8 cellular contexts compared by ENCODE assay signal in the genomic region with DNA sequence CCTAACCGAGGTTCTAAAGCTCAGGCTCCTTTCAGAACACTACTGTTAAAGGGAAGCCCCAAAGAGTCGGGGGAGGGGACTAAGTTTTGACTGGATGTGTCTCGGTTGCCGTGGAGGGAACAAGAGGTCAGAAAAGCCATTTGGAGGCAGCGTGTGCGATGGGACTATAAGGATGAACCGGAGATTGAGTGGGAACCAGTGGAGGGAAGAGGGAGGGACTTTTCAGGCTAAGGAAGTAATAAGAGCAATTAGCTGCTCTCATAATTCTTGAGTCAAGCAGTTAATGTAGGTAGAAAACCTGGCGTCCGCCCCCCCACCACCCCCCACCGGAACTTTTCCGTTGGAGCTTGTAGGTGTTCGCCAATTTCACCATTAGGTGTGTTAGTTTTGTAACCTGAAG. TPM values are rescaled to one million over a fixed set of nuclear protein-coding genes. Genes with fewer than 3 reads are reported as not detected.
DNase-seq lines count a peak whose midpoint lies in the region; ATAC-seq and TF ChIP-seq lines count a peak whose summit lies in the region.

No MANE protein-coding gene starts in this region.

- peaks cover 2% of the 10 kb centered on the region for H3K36me3 Mint-ChIP-seq in activated naive CD8-positive, alpha-beta T cell treated with anti-CD3 and anti-CD28 coated beads for 36 hours
- no peaks in the 10 kb centered on the region for H3K36me3 Mint-ChIP-seq in progenitor cell of endocrine pancreas (ENCODE audit: insufficient read depth)

- H3K27ac Mint-ChIP-seq in activated naive CD8-positive, alpha-beta T cell treated with anti-CD3 and anti-CD28 coated beads for 36 hours = peak overlapping the region; percentile 90
- peak overlapping the region; percentile 97 for H3K27ac Mint-ChIP-seq in progenitor cell of endocrine pancreas

- H3K4me3 Mint-ChIP-seq in activated naive CD8-positive, alpha-beta T cell treated with anti-CD3 and anti-CD28 coated beads for 36 hours = peak overlapping the region; percentile 90
- H3K4me3 Mint-ChIP-seq in progenitor cell of endocrine pancreas (ENCODE audit: low read depth) = peak overlapping the region; percentile 94

- no peak for TF ChIP-seq CTCF in progenitor cell of endocrine pancreas (IDR thresholded peaks at IDR 0.05; ENCODE audit: unreplicated experiment)

- ATAC-seq in HG02981 (IDR thresholded peaks at IDR 0.05; ENCODE audit: unreplicated experiment) = peak; percentile 24
- ATAC-seq in left cardiac atrium = peak; percentile 24 to 39
- ATAC-seq in GM21360 (IDR thresholded peaks at IDR 0.05; ENCODE audit: unreplicated experiment) = no peak

- no peaks in the 10 kb centered on the region for H3K27me3 Mint-ChIP-seq in activated naive CD8-positive, alpha-beta T cell treated with anti-CD3 and anti-CD28 coated beads for 36 hours
- no peaks in the 10 kb centered on the region for H3K27me3 Mint-ChIP-seq in progenitor cell of endocrine pancreas

- H3K9me3 Mint-ChIP-seq in activated naive CD8-positive, alpha-beta T cell treated with anti-CD3 and anti-CD28 coated beads for 36 hours = no peaks in the 10 kb centered on the region
- no peaks in the 10 kb centered on the region for H3K9me3 Mint-ChIP-seq in progenitor cell of endocrine pancreas (ENCODE audit: low read depth)

- DNase-seq in activated CD8-positive, alpha-beta memory T cell treated with anti-CD3 and anti-CD28 coated beads for 48 hours (ENCODE audit: low read depth in 2 of 3, low spot score in 2 of 3) = peak in 2 of 3 experiments; percentile 3 to 5
- no peak for DNase-seq in activated CD8-positive, alpha-beta memory T cell treated with anti-CD3 and anti-CD28 coated beads for 24 hours
- DNase-seq in NOMO-1 (lab: John Stamatoyannopoulos, UW; ENCODE audit: unreplicated experiment in 2 of 2) (peak; percentile 65 to 83), left cardiac atrium (peak; percentile 49), progenitor cell of endocrine pancreas (ENCODE audit: low spot score, unreplicated experiment) (no peak)
- peak; percentile 16 for DNase-seq in activated naive CD8-positive, alpha-beta T cell treated with anti-CD3 and anti-CD28 coated beads for 36 hours

- H3K4me1 Mint-ChIP-seq in activated naive CD8-positive, alpha-beta T cell treated with anti-CD3 and anti-CD28 coated beads for 36 hours = peaks cover 30% of the 10 kb centered on the region
- H3K4me1 Mint-ChIP-seq in progenitor cell of endocrine pancreas (ENCODE audit: low read depth) = peaks cover 21% of the 10 kb centered on the region

- intact Hi-C loops in left cardiac atrium (cut with DNase I) = loop anchor here in 1 of 2 donors (2.0 kb wide), 1 partner anchor 59 kb away; a partner anchor contains a TSS

RNA-seq across cellular contexts. Expression of a gene that starts 0.5 kb away (rescaled TPM):
- total RNA-seq in activated naive CD8-positive, alpha-beta T cell treated with anti-CD3 and anti-CD28 coated beads for 36 hours = 10 to 100 TPM; 21.8 to 23.6 TPM
- total RNA-seq in left cardiac atrium (10 to 100 TPM; 27.3 to 37.4 TPM), progenitor cell of endocrine pancreas (101 and 105 TPM in 2 replicates)

RNA-seq across cellular contexts. Expression of a gene that starts 59.7 kb away (rescaled TPM):
- total RNA-seq in activated naive CD8-positive, alpha-beta T cell treated with anti-CD3 and anti-CD28 coated beads for 36 hours = 10 to 100 TPM; 20.4 to 21.3 TPM
- total RNA-seq in left cardiac atrium (1 to 10 TPM; 5.5 to 8.7 TPM), progenitor cell of endocrine pancreas (18.6 and 19.5 TPM in 2 replicates)

Comparison
In these comparisons a context has a peak if more than half of its experiments do, and no peak if none do; other contexts are left out.
1. DNase-seq: peak in activated CD8-positive, alpha-beta memory T cell treated with anti-CD3 and anti-CD28 coated beads for 48 hours (2 of 3), NOMO-1 (2 of 2), activated naive CD8-positive, alpha-beta T cell treated with anti-CD3 and anti-CD28 coated beads for 36 hours (single experiment) and left cardiac atrium (single experiment); none in activated CD8-positive, alpha-beta memory T cell treated with anti-CD3 and anti-CD28 coated beads for 24 hours (single experiment) and progenitor cell of endocrine pancreas (single experiment).